Comparison of ENCODE assay signal across 1 cellular context in the genomic region with DNA sequence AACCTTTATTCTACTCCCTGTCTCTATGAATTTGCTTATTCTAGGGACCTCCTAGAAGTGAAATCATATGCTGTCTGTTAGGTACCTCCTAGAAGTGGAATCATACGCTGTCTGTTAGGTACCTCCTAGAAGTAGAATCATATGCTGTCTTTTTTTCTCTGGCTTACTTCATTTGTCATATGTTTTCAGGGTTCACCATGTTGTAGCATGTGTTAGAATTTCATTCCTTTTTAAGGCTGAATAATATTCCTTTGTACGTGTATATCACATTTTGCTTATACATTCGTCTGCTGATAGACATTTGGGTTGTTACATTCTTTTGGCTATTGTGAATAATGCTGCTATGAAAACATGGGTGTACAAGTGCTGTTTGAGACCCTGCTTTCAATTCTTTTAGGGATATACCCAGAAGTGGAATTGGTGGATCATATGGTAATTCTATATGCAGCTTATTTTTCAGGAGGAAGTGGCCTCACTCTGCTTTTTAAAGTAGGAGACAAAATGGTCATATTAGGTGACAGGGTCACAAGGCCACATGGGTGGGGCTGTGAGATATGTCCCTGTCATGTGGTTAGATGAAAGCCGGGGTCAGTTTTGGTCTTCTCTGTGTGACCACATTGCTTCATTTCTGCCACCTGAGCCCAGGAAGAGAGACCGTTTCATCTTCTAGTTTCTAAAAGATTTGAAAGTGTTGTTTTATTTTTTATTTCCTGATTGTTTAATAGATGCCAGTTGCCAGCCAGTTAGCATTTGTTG.
A peak's percentile ranks its signal among the peaks of the same experiment; 100 is the strongest.
TF ChIP-seq lines count a peak whose summit lies in the region.

No MANE protein-coding gene starts in this region.

TF ChIP-seq in HepG2, 621 proteins besides CTCF, POLR2A, EP300 and RAD21 (continued from another document):
- TF ChIP-seq, protein P1, sequence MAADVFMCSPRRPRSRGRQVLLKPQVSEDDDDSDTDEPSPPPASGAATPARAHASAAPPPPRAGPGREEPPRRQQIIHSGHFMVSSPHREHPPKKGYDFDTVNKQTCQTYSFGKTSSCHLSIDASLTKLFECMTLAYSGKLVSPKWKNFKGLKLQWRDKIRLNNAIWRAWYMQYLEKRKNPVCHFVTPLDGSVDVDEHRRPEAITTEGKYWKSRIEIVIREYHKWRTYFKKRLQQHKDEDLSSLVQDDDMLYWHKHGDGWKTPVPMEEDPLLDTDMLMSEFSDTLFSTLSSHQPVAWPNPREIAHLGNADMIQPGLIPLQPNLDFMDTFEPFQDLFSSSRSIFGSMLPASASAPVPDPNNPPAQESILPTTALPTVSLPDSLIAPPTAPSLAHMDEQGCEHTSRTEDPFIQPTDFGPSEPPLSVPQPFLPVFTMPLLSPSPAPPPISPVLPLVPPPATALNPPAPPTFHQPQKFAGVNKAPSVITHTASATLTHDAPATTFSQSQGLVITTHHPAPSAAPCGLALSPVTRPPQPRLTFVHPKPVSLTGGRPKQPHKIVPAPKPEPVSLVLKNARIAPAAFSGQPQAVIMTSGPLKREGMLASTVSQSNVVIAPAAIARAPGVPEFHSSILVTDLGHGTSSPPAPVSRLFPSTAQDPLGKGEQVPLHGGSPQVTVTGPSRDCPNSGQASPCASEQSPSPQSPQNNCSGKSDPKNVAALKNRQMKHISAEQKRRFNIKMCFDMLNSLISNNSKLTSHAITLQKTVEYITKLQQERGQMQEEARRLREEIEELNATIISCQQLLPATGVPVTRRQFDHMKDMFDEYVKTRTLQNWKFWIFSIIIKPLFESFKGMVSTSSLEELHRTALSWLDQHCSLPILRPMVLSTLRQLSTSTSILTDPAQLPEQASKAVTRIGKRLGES (CRISPR knock-in tag; IDR thresholded peaks at IDR 0.05; ENCODE audit: borderline replicate concordance): no peak
- TF ChIP-seq, protein P2, sequence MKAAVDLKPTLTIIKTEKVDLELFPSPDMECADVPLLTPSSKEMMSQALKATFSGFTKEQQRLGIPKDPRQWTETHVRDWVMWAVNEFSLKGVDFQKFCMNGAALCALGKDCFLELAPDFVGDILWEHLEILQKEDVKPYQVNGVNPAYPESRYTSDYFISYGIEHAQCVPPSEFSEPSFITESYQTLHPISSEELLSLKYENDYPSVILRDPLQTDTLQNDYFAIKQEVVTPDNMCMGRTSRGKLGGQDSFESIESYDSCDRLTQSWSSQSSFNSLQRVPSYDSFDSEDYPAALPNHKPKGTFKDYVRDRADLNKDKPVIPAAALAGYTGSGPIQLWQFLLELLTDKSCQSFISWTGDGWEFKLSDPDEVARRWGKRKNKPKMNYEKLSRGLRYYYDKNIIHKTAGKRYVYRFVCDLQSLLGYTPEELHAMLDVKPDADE (CRISPR knock-in tag; IDR thresholded peaks at IDR 0.05): no peak
- TF ChIP-seq, protein P3, sequence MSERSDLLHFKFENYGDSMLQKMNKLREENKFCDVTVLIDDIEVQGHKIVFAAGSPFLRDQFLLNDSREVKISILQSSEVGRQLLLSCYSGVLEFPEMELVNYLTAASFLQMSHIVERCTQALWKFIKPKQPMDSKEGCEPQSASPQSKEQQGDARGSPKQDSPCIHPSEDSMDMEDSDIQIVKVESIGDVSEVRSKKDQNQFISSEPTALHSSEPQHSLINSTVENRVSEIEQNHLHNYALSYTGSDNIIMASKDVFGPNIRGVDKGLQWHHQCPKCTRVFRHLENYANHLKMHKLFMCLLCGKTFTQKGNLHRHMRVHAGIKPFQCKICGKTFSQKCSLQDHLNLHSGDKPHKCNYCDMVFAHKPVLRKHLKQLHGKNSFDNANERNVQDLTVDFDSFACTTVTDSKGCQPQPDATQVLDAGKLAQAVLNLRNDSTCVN (CRISPR knock-in tag; IDR thresholded peaks at IDR 0.05; ENCODE audit: borderline replicate concordance): no peak
- TF ChIP-seq, protein P4, sequence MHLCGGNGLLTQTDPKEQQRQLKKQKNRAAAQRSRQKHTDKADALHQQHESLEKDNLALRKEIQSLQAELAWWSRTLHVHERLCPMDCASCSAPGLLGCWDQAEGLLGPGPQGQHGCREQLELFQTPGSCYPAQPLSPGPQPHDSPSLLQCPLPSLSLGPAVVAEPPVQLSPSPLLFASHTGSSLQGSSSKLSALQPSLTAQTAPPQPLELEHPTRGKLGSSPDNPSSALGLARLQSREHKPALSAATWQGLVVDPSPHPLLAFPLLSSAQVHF (CRISPR knock-in tag; IDR thresholded peaks at IDR 0.05): no peak
- peak; percentile 14; the same call in 1 of the 2 replicates for TF ChIP-seq ETV5 (CRISPR knock-in tag; IDR thresholded peaks at IDR 0.05; ENCODE audit: borderline replicate concordance)
- TF ChIP-seq NFATC3 (CRISPR knock-in tag; IDR thresholded peaks at IDR 0.05): no peak
- TF ChIP-seq, protein P5, sequence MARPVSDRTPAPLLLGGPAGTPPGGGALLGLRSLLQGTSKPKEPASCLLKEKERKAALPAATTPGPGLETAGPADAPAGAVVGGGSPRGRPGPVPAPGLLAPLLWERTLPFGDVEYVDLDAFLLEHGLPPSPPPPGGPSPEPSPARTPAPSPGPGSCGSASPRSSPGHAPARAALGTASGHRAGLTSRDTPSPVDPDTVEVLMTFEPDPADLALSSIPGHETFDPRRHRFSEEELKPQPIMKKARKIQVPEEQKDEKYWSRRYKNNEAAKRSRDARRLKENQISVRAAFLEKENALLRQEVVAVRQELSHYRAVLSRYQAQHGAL (CRISPR knock-in tag; IDR thresholded peaks at IDR 0.05; ENCODE audit: not compliant biosample characterization): no peak
- TF ChIP-seq SOX13 (IDR thresholded peaks at IDR 0.05): no peak
- TF ChIP-seq SOX13 (CRISPR knock-in tag; conservative IDR thresholded peaks at IDR 0.05 in 1 of 2, IDR thresholded peaks at IDR 0.05 in 1 of 2): peak in 1 of 2 experiments; percentile 53; a peak in 1 of 4 replicates
- TF ChIP-seq, protein P6, sequence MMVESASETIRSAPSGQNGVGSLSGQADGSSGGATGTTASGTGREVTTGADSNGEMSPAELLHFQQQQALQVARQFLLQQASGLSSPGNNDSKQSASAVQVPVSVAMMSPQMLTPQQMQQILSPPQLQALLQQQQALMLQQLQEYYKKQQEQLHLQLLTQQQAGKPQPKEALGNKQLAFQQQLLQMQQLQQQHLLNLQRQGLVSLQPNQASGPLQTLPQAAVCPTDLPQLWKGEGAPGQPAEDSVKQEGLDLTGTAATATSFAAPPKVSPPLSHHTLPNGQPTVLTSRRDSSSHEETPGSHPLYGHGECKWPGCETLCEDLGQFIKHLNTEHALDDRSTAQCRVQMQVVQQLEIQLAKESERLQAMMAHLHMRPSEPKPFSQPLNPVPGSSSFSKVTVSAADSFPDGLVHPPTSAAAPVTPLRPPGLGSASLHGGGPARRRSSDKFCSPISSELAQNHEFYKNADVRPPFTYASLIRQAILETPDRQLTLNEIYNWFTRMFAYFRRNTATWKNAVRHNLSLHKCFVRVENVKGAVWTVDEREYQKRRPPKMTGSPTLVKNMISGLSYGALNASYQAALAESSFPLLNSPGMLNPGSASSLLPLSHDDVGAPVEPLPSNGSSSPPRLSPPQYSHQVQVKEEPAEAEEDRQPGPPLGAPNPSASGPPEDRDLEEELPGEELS (CRISPR knock-in tag; IDR thresholded peaks at IDR 0.05): no peak
- no peak for TF ChIP-seq ZSCAN20 (CRISPR knock-in tag; IDR thresholded peaks at IDR 0.05; ENCODE audit: borderline replicate concordance)
- TF ChIP-seq ADNP (CRISPR knock-in tag; IDR thresholded peaks at IDR 0.05): no peak
- no peak for TF ChIP-seq RBFOX2 (IDR thresholded peaks at IDR 0.05; ENCODE audit: low read depth, low read length)
- TF ChIP-seq MLLT10 (CRISPR knock-in tag; IDR thresholded peaks at IDR 0.05): no peak
- no peak for TF ChIP-seq NFE2L1 (CRISPR knock-in tag; IDR thresholded peaks at IDR 0.05; ENCODE audit: borderline replicate concordance)
- no peak for TF ChIP-seq BHLHE40 (IDR thresholded peaks at IDR 0.05; ENCODE audit: low read length)
- TF ChIP-seq, protein P7, sequence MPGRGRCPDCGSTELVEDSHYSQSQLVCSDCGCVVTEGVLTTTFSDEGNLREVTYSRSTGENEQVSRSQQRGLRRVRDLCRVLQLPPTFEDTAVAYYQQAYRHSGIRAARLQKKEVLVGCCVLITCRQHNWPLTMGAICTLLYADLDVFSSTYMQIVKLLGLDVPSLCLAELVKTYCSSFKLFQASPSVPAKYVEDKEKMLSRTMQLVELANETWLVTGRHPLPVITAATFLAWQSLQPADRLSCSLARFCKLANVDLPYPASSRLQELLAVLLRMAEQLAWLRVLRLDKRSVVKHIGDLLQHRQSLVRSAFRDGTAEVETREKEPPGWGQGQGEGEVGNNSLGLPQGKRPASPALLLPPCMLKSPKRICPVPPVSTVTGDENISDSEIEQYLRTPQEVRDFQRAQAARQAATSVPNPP (CRISPR knock-in tag; IDR thresholded peaks at IDR 0.05): no peak
- TF ChIP-seq MZF1 (CRISPR knock-in tag; IDR thresholded peaks at IDR 0.05; ENCODE audit: borderline replicate concordance): no peak
- TF ChIP-seq MTA3 (CRISPR knock-in tag; IDR thresholded peaks at IDR 0.05): no peak
- peak; percentile 41; the same call in 1 of the 2 replicates for TF ChIP-seq HMG20A (CRISPR knock-in tag; IDR thresholded peaks at IDR 0.05; ENCODE audit: borderline replicate concordance)
- TF ChIP-seq ZEB1 (IDR thresholded peaks at IDR 0.05; ENCODE audit: insufficient replicate concordance, low read depth): no peak
- TF ChIP-seq NCOA2 (CRISPR knock-in tag; IDR thresholded peaks at IDR 0.05): peak; percentile 77; the same call in 1 of the 2 replicates
- TF ChIP-seq, protein P8, sequence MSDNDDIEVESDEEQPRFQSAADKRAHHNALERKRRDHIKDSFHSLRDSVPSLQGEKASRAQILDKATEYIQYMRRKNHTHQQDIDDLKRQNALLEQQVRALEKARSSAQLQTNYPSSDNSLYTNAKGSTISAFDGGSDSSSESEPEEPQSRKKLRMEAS (IDR thresholded peaks at IDR 0.05): 0 out of 2 replicates have a peak, but pooled peaks have one; percentile 23
- no peak for TF ChIP-seq SMAD1 (CRISPR knock-in tag; IDR thresholded peaks at IDR 0.05; ENCODE audit: borderline replicate concordance, low read depth)
- TF ChIP-seq ZNF224 (CRISPR knock-in tag; IDR thresholded peaks at IDR 0.05): no peak
- TF ChIP-seq RARA (CRISPR knock-in tag; IDR thresholded peaks at IDR 0.05): peak; percentile 60
- peak; percentile 85 for TF ChIP-seq CBFB (CRISPR knock-in tag; IDR thresholded peaks at IDR 0.05)
- no peak for TF ChIP-seq ZSCAN12 (CRISPR knock-in tag; IDR thresholded peaks at IDR 0.05)
- TF ChIP-seq, protein P9, sequence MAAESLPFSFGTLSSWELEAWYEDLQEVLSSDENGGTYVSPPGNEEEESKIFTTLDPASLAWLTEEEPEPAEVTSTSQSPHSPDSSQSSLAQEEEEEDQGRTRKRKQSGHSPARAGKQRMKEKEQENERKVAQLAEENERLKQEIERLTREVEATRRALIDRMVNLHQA (CRISPR knock-in tag; IDR thresholded peaks at IDR 0.05): no peak
- no peak for TF ChIP-seq U2AF2 (IDR thresholded peaks at IDR 0.05; ENCODE audit: low read depth, low read length)
- no peak for TF ChIP-seq ZNF354B (CRISPR knock-in tag; IDR thresholded peaks at IDR 0.05)
- no peak for TF ChIP-seq FOXK1 (CRISPR knock-in tag; IDR thresholded peaks at IDR 0.05; ENCODE audit: borderline replicate concordance, low read depth)
- no peak for TF ChIP-seq ZSCAN31 (CRISPR knock-in tag; IDR thresholded peaks at IDR 0.05; ENCODE audit: low read depth)
- peak; percentile 33; the same call in 1 of the 2 replicates for TF ChIP-seq RXRB (CRISPR knock-in tag; IDR thresholded peaks at IDR 0.05; ENCODE audit: borderline replicate concordance)
- TF ChIP-seq FLYWCH1 (CRISPR knock-in tag; IDR thresholded peaks at IDR 0.05): no peak
- TF ChIP-seq ZFAT (CRISPR knock-in tag; conservative IDR thresholded peaks at IDR 0.05): no peak
- TF ChIP-seq ZNF713 (CRISPR knock-in tag; IDR thresholded peaks at IDR 0.05): no peak
- TF ChIP-seq, protein P10, sequence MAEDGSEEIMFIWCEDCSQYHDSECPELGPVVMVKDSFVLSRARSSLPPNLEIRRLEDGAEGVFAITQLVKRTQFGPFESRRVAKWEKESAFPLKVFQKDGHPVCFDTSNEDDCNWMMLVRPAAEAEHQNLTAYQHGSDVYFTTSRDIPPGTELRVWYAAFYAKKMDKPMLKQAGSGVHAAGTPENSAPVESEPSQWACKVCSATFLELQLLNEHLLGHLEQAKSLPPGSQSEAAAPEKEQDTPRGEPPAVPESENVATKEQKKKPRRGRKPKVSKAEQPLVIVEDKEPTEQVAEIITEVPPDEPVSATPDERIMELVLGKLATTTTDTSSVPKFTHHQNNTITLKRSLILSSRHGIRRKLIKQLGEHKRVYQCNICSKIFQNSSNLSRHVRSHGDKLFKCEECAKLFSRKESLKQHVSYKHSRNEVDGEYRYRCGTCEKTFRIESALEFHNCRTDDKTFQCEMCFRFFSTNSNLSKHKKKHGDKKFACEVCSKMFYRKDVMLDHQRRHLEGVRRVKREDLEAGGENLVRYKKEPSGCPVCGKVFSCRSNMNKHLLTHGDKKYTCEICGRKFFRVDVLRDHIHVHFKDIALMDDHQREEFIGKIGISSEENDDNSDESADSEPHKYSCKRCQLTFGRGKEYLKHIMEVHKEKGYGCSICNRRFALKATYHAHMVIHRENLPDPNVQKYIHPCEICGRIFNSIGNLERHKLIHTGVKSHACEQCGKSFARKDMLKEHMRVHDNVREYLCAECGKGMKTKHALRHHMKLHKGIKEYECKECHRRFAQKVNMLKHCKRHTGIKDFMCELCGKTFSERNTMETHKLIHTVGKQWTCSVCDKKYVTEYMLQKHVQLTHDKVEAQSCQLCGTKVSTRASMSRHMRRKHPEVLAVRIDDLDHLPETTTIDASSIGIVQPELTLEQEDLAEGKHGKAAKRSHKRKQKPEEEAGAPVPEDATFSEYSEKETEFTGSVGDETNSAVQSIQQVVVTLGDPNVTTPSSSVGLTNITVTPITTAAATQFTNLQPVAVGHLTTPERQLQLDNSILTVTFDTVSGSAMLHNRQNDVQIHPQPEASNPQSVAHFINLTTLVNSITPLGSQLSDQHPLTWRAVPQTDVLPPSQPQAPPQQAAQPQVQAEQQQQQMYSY (CRISPR knock-in tag; IDR thresholded peaks at IDR 0.05): no peak
- no peak for TF ChIP-seq PHF20 (CRISPR knock-in tag; IDR thresholded peaks at IDR 0.05)
- TF ChIP-seq SSRP1 (CRISPR knock-in tag; IDR thresholded peaks at IDR 0.05): no peak
- TF ChIP-seq ATRX (CRISPR knock-in tag; IDR thresholded peaks at IDR 0.05; ENCODE audit: borderline replicate concordance): no peak
- TF ChIP-seq U2AF1 (optimal IDR thresholded peaks at IDR 0.05; ENCODE audit: low read depth, low read length): no peak
- TF ChIP-seq CEBPB (IDR thresholded peaks at IDR 0.05; ENCODE audit: borderline replicate concordance, low read depth, low read length): no peak
- TF ChIP-seq, protein P11, sequence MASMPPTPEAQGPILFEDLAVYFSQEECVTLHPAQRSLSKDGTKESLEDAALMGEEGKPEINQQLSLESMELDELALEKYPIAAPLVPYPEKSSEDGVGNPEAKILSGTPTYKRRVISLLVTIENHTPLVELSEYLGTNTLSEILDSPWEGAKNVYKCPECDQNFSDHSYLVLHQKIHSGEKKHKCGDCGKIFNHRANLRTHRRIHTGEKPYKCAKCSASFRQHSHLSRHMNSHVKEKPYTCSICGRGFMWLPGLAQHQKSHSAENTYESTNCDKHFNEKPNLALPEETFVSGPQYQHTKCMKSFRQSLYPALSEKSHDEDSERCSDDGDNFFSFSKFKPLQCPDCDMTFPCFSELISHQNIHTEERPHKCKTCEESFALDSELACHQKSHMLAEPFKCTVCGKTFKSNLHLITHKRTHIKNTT (CRISPR knock-in tag; IDR thresholded peaks at IDR 0.05): no peak
- TF ChIP-seq TOPORS (CRISPR knock-in tag; IDR thresholded peaks at IDR 0.05): no peak
- no peak for TF ChIP-seq ZBTB42 (CRISPR knock-in tag; IDR thresholded peaks at IDR 0.05)
- peak; percentile 61; the same call in 1 of the 2 replicates for TF ChIP-seq NR2F2 (IDR thresholded peaks at IDR 0.05; ENCODE audit: borderline replicate concordance, low read depth)
- TF ChIP-seq ZNF496 (CRISPR knock-in tag; IDR thresholded peaks at IDR 0.05; ENCODE audit: insufficient replicate concordance): no peak
- TF ChIP-seq BCL6 (CRISPR knock-in tag; IDR thresholded peaks at IDR 0.05): peak; percentile 23; the same call in 1 of the 2 replicates
- no peak for TF ChIP-seq MIER2 (CRISPR knock-in tag; IDR thresholded peaks at IDR 0.05)
